ENCODE assay signal across 8 cellular contexts in genomic region chr7:140062118-140062527, GRCh38. TPM values are rescaled to one million over a fixed set of nuclear protein-coding genes. Genes with fewer than 3 reads are reported as not detected.
DNase-seq lines count a peak whose midpoint lies in the region; ATAC-seq and TF ChIP-seq lines count a peak whose summit lies in the region.

No MANE protein-coding gene starts in this region.

- H3K4me3 Mint-ChIP-seq in CD4-positive, alpha-beta T cell = peak overlapping the region; percentile 85
- H3K4me3 Mint-ChIP-seq in activated CD4-positive, alpha-beta memory T cell treated with anti-CD3 and anti-CD28 coated beads, Interleukin-2, amount 10 ng/mL, durations not matched to agents 7 days and 5 days = peak overlapping the region; percentile 80
- H3K4me3 Mint-ChIP-seq in endothelial cell (ENCODE audit: unreplicated experiment) (peak overlapping the region; percentile 82), neural progenitor cell (peak overlapping the region; percentile 83)

- peaks cover 61% of the 10 kb centered on the region for H3K4me1 Mint-ChIP-seq in CD4-positive, alpha-beta T cell (ENCODE audit: low read depth)
- H3K4me1 Mint-ChIP-seq in activated CD4-positive, alpha-beta memory T cell treated with anti-CD3 and anti-CD28 coated beads, Interleukin-2, amount 10 ng/mL, durations not matched to agents 7 days and 5 days = peaks cover 53% of the 10 kb centered on the region
- peaks cover 17% of the 10 kb centered on the region for H3K4me1 Mint-ChIP-seq in endothelial cell (ENCODE audit: unreplicated experiment)
- no peaks in the 10 kb centered on the region for H3K4me1 Mint-ChIP-seq in neural progenitor cell

- H4K91ac ChIP-seq in IMR-90 (ENCODE audit: insufficient read depth, low read depth, low read length) = peak overlapping the region; percentile 46; the same call in 1 of the 2 replicates

- H2AK9ac ChIP-seq in IMR-90 (replicated peaks; ENCODE audit: low read depth, low read length, poor library complexity) = peak overlapping the region; percentile 90

- no peaks in the 10 kb centered on the region for H3K79me2 ChIP-seq in neural progenitor cell (ENCODE audit: low read depth)

- intact Hi-C loops in CD4-positive, alpha-beta T cell (cut with DNase I, micrococcal nuclease) = loop anchor here (2.0 to 10.0 kb wide), 7 partner anchors 113 to 1490 kb away; partner anchors contain the start of genes AGK (in 1 of the 2), MKRN1 (in 1 of the 2) and SLC37A3 (in 1 of the 2)
- intact Hi-C loops in IMR-90 (cut with micrococcal nuclease) = no loop called here
- intact Hi-C loops in upper lobe of right lung (cut with DNase I) = no loop called here

- H3K23ac ChIP-seq in IMR-90 (ENCODE audit: low read depth, low read length) = 0 out of 2 replicates have a peak overlapping the region, but pooled peaks have one; percentile 24

- in situ Hi-C loops in IMR-90 (cut with MboI; ENCODE audit: low sequenced_read_pairs) = no loop called here

- dilution Hi-C loops in IMR-90 (cut with HindIII; ENCODE audit: low sequenced_read_pairs, unreplicated experiment) = no loop called here

- H3K9ac ChIP-seq in IMR-90 (ENCODE audit: low read depth, low read length) (peak overlapping the region; percentile 47; the same call in 1 of the 2 replicates), neural progenitor cell (no peak overlapping the region)

- peak overlapping the region; percentile 49; the same call in 1 of the 2 replicates for H2AK5ac ChIP-seq in IMR-90 (ENCODE audit: low read depth, low read length)

- TF ChIP-seq RAD21 in IMR-90 (IDR thresholded peaks at IDR 0.05; ENCODE audit: low read length) = no peak

- H4K5ac ChIP-seq in IMR-90 (ENCODE audit: low read depth, low read length) = peak overlapping the region; percentile 22

- H3K79me1 ChIP-seq in IMR-90 (ENCODE audit: low read depth in 1 of 2, low read length in 2 of 2) = peaks cover 24 to 52% of the 10 kb centered on the region in 2 experiments; a peak in 3 of 4 replicates

- peak overlapping the region; percentile 54 for H3K4ac ChIP-seq in IMR-90 (ENCODE audit: low read depth, low read length)

- TF ChIP-seq POLR2A in IMR-90 (IDR thresholded peaks at IDR 0.05; ENCODE audit: low read depth, low read length) = no peak

- peak overlapping the region; percentile 70 for H3K27ac ChIP-seq in CD4-positive, alpha-beta T cell (ENCODE audit: low read depth, low read length)
- no peak overlapping the region; the same call in 1 of the 2 replicates for H3K27ac ChIP-seq in IMR-90 (ENCODE audit: insufficient read depth, low read length)
- H3K27ac ChIP-seq in neural progenitor cell = no peak overlapping the region
- H3K27ac ChIP-seq in upper lobe of right lung = peak overlapping the region; percentile 96

- peaks cover 14% of the 10 kb centered on the region for H3F3A ChIP-seq in neural progenitor cell (ENCODE audit: low read depth)

- peak overlapping the region; percentile 70 for H3K27ac Mint-ChIP-seq in CD4-positive, alpha-beta T cell
- peak overlapping the region; percentile 82 for H3K27ac Mint-ChIP-seq in activated CD4-positive, alpha-beta memory T cell treated with anti-CD3 and anti-CD28 coated beads, Interleukin-2, amount 10 ng/mL, durations not matched to agents 7 days and 5 days
- H3K27ac Mint-ChIP-seq in endothelial cell (ENCODE audit: unreplicated experiment) (no peak overlapping the region), neural progenitor cell (no peak overlapping the region)

- peaks cover 21% of the 10 kb centered on the region for H3K4me1 ChIP-seq in IMR-90 (ENCODE audit: control insufficient read depth, insufficient read depth, low read length)
- H3K4me1 ChIP-seq in neural progenitor cell = no peaks in the 10 kb centered on the region
- H3K4me1 ChIP-seq in upper lobe of right lung = peaks cover 42% of the 10 kb centered on the region

- peak overlapping the region; percentile 81 for H3K4me2 ChIP-seq in IMR-90 (ENCODE audit: low read depth, low read length)
- H3K4me2 ChIP-seq in neural progenitor cell = peak overlapping the region; percentile 73

- H2BK15ac ChIP-seq in IMR-90 (ENCODE audit: low read depth, low read length) = no peak overlapping the region

- ATAC-seq in CD4-positive, alpha-beta T cell (ENCODE audit: poor library complexity) = peak; percentile 59
- ATAC-seq in GM21360 (IDR thresholded peaks at IDR 0.05; ENCODE audit: unreplicated experiment) (peak; percentile 25), IMR-90 (ENCODE audit: low read depth) (no peak), upper lobe of right lung (peak; percentile 45)

- peak; percentile 20 to 65 (median 41) for DNase-seq in CD4-positive, alpha-beta T cell
- DNase-seq in IMR-90 (no peak), endothelial cell (ENCODE audit: low spot score) (no peak), neural progenitor cell (ENCODE audit: low spot score) (no peak), upper lobe of right lung (peak; percentile 78), cerebellar nuclear complex (lab: John Stamatoyannopoulos, UW) (no peak)
- DNase-seq in activated CD4-positive, alpha-beta memory T cell treated with anti-CD3 and anti-CD28 coated beads, Interleukin-2, amount 10 ng/mL, durations not matched to agents 7 days and 5 days = peak; percentile 50

- H3K56ac ChIP-seq in IMR-90 (ENCODE audit: extremely low read depth, insufficient read depth, low read length) = no peak overlapping the region; the same call in 1 of the 2 replicates

- H3K4me3 ChIP-seq in IMR-90 (ENCODE audit: insufficient read depth, low read depth, low read length) = peak overlapping the region; percentile 67
- H3K4me3 ChIP-seq in neural progenitor cell = peak overlapping the region; percentile 48
- peak overlapping the region; percentile 82 for H3K4me3 ChIP-seq in upper lobe of right lung

- peak overlapping the region; percentile 76 to 98; a peak in 2 of 4 replicates for H4K8ac ChIP-seq in IMR-90 (ENCODE audit: low read depth in 2 of 2, low read length in 2 of 2)

- H3K36me3 ChIP-seq in IMR-90 (ENCODE audit: control insufficient read depth, insufficient read depth, low read length) (no peaks in the 10 kb centered on the region), neural progenitor cell (no peaks in the 10 kb centered on the region), upper lobe of right lung (no peaks in the 10 kb centered on the region)

- CTCF ChIA-PET in CD4-positive, alpha-beta T cell (lab: Charles Lee) = interaction anchor here (1.1 kb wide), 1 partner anchor 115 kb away, joined by 3 read pairs; no protein-coding TSS in a partner anchor
- CTCF ChIA-PET in IMR-90 (lab: Yijun Ruan, JAX) = no interaction called here
- CTCF ChIA-PET in activated CD4-positive, alpha-beta memory T cell treated with anti-CD3 and anti-CD28 coated beads, Interleukin-2, amount 10 ng/mL, durations not matched to agents 7 days and 5 days (lab: Charles Lee) = interaction anchor here (1.1 kb wide), 1 partner anchor 264 kb away, joined by 3 read pairs; no protein-coding TSS in a partner anchor

- H3K18ac ChIP-seq in IMR-90 (ENCODE audit: low read depth, low read length) = no peak overlapping the region

- no peaks in the 10 kb centered on the region for H3K27me3 ChIP-seq in CD4-positive, alpha-beta T cell (ENCODE audit: control insufficient read depth, insufficient read depth, low read length)
- H3K27me3 ChIP-seq in IMR-90 (ENCODE audit: control insufficient read depth, insufficient read depth, low read length) (no peaks in the 10 kb centered on the region), neural progenitor cell (peaks cover 52% of the 10 kb centered on the region), upper lobe of right lung (no peaks in the 10 kb centered on the region)

- H2BK20ac ChIP-seq in IMR-90 (ENCODE audit: low read depth, low read length) = no peak overlapping the region

- whole genome bisulfite sequencing in IMR-90 (ENCODE audit: extremely low coverage in 2 of 2, insufficient read length in 1 of 2), 2 experiments = 43% methylated on average over 4 of the region's 32 CpGs; no CpG with 5 or more reads in 1 of the 2 experiments

- POLR2A ChIA-PET in CD4-positive, alpha-beta T cell (lab: Charles Lee) = interaction anchor here (0.8 to 4.5 kb wide), 4 partner anchors 27 to 284 kb away, joined by 3 to 36 read pairs (median 3); partner anchors contain the start of gene KDM7A
- POLR2A ChIA-PET in IMR-90 (lab: Charles Lee; ENCODE audit: unreplicated experiment) = no interaction called here
- POLR2A ChIA-PET in activated CD4-positive, alpha-beta memory T cell treated with anti-CD3 and anti-CD28 coated beads, Interleukin-2, amount 10 ng/mL, durations not matched to agents 7 days and 5 days (lab: Charles Lee) = interaction anchor here (0.9 to 4.8 kb wide), 17 partner anchors 8 to 415 kb away, joined by 3 to 34 read pairs (median 5); partner anchors contain the start of genes HIPK2 and KDM7A

- peaks cover 31% of the 10 kb centered on the region for H3K36me3 Mint-ChIP-seq in CD4-positive, alpha-beta T cell (ENCODE audit: low read depth)
- H3K36me3 Mint-ChIP-seq in activated CD4-positive, alpha-beta memory T cell treated with anti-CD3 and anti-CD28 coated beads, Interleukin-2, amount 10 ng/mL, durations not matched to agents 7 days and 5 days (ENCODE audit: low read depth) = peaks cover 64% of the 10 kb centered on the region
- H3K36me3 Mint-ChIP-seq in endothelial cell (ENCODE audit: low read depth, unreplicated experiment) (peaks cover 11% of the 10 kb centered on the region), neural progenitor cell (peaks cover 2% of the 10 kb centered on the region)

- H2BK5ac ChIP-seq in IMR-90 (ENCODE audit: low read depth, low read length, poor library complexity, severe bottlenecking) = no peak overlapping the region

- no TSS peak for BruUV-seq in IMR-90 (replicated peaks; lab: Mats Ljungman, UMichigan)

- H4K20me1 ChIP-seq in IMR-90 (ENCODE audit: insufficient read depth, low read length) (peaks cover 8% of the 10 kb centered on the region; the same call in 1 of the 2 replicates), neural progenitor cell (ENCODE audit: low read depth) (no peaks in the 10 kb centered on the region)

- H3K9me3 Mint-ChIP-seq in CD4-positive, alpha-beta T cell = peaks cover 8% of the 10 kb centered on the region
- H3K9me3 Mint-ChIP-seq in activated CD4-positive, alpha-beta memory T cell treated with anti-CD3 and anti-CD28 coated beads, Interleukin-2, amount 10 ng/mL, durations not matched to agents 7 days and 5 days = peaks cover 17% of the 10 kb centered on the region
- H3K9me3 Mint-ChIP-seq in endothelial cell (ENCODE audit: unreplicated experiment) (no peaks in the 10 kb centered on the region), neural progenitor cell (peaks cover 21% of the 10 kb centered on the region)

- TF ChIP-seq CTCF in CD4-positive, alpha-beta T cell (IDR thresholded peaks at IDR 0.05) = no peak
- TF ChIP-seq CTCF in IMR-90 (conservative IDR thresholded peaks at IDR 0.05; ENCODE audit: low read depth, low read length) = no peak
- TF ChIP-seq CTCF in endothelial cell (IDR thresholded peaks at IDR 0.05; ENCODE audit: unreplicated experiment) = no peak
- TF ChIP-seq CTCF in neural progenitor cell (IDR thresholded peaks at IDR 0.05) = no peak
- TF ChIP-seq CTCF in upper lobe of right lung (IDR thresholded peaks at IDR 0.05) = no peak

- no peak overlapping the region; the same call in 1 of the 2 replicates for H2BK120ac ChIP-seq in IMR-90 (ENCODE audit: low read depth, low read length)

- peaks cover 27% of the 10 kb centered on the region for H3K9me1 ChIP-seq in IMR-90 (ENCODE audit: insufficient read depth, low read length)

- H3K14ac ChIP-seq in IMR-90 (replicated peaks; ENCODE audit: low read depth, low read length) = peak overlapping the region; percentile 76; the same call in 1 of the 2 replicates

- peaks cover 8% of the 10 kb centered on the region for H3K9me3 ChIP-seq in CD4-positive, alpha-beta T cell (ENCODE audit: control insufficient read depth, low read length)
- peaks cover 2% of the 10 kb centered on the region; the same call in 1 of the 2 replicates for H3K9me3 ChIP-seq in IMR-90 (ENCODE audit: control insufficient read depth, insufficient read depth, low read length)
- no peaks in the 10 kb centered on the region for H3K9me3 ChIP-seq in neural progenitor cell (ENCODE audit: low read depth)
- no peaks in the 10 kb centered on the region for H3K9me3 ChIP-seq in upper lobe of right lung

- H3K27me3 Mint-ChIP-seq in CD4-positive, alpha-beta T cell = no peaks in the 10 kb centered on the region
- H3K27me3 Mint-ChIP-seq in activated CD4-positive, alpha-beta memory T cell treated with anti-CD3 and anti-CD28 coated beads, Interleukin-2, amount 10 ng/mL, durations not matched to agents 7 days and 5 days = peaks cover 5% of the 10 kb centered on the region
- H3K27me3 Mint-ChIP-seq in endothelial cell (ENCODE audit: unreplicated experiment) = peaks cover 12% of the 10 kb centered on the region
- peaks cover 19% of the 10 kb centered on the region for H3K27me3 Mint-ChIP-seq in neural progenitor cell (ENCODE audit: insufficient read depth, low read depth)

- peak overlapping the region; percentile 96 for H2AFZ ChIP-seq in IMR-90 (replicated peaks; ENCODE audit: low read length, poor library complexity)
- no peak overlapping the region for H2AFZ ChIP-seq in neural progenitor cell (replicated peaks)

RNA-seq across cellular contexts. Expression of gene PARP12, which starts 0.6 kb away (rescaled TPM):
- 10 to 100 TPM; 76.7 to 78.5 TPM for total RNA-seq in CD4-positive, alpha-beta T cell
- 6.9 and 7.2 TPM in 2 replicates for total RNA-seq in IMR-90 (2012; rRNA removed)
- polyA plus RNA-seq in IMR-90 (2012; rRNA removed) = 11.3 and 14.0 TPM in 2 replicates
- 12.1 and 12.8 TPM in 2 replicates for polyA plus RNA-seq in IMR-90 (2012; cell fraction: cytosol; rRNA removed)
- 25.9 and 32.5 TPM in 2 replicates for polyA plus RNA-seq in IMR-90 (2012; cell fraction: nucleus; rRNA removed; ENCODE audit: low replicate concordance)
- total RNA-seq in activated CD4-positive, alpha-beta memory T cell treated with anti-CD3 and anti-CD28 coated beads, Interleukin-2, amount 10 ng/mL, durations not matched to agents 7 days and 5 days = 100 to 1,000 TPM; 146 to 151 TPM
- 14.5 TPM for total RNA-seq in endothelial cell (ENCODE audit: unreplicated experiment)
- total RNA-seq in neural progenitor cell (ENCODE audit: low replicate concordance) = 0.15 and 6.8 TPM in 2 replicates
- total RNA-seq in upper lobe of right lung = 100 TPM

Comparison
In these comparisons a context has a peak if more than half of its experiments do, and no peak if none do; other contexts are left out.
1. DNase-seq: peak in CD4-positive, alpha-beta T cell (10 of 10), activated CD4-positive, alpha-beta memory T cell treated with anti-CD3 and anti-CD28 coated beads, Interleukin-2, amount 10 ng/mL, durations not matched to agents 7 days and 5 days (single experiment) and upper lobe of right lung (single experiment); none in IMR-90 (single experiment), endothelial cell (single experiment), neural progenitor cell (single experiment) and cerebellar nuclear complex (0 of 2).
2. H3K27ac ChIP-seq: peak in CD4-positive, alpha-beta T cell (single experiment) and upper lobe of right lung (single experiment); none in IMR-90 (single experiment) and neural progenitor cell (single experiment).
3. H3K27ac Mint-ChIP-seq: peak in CD4-positive, alpha-beta T cell (single experiment) and activated CD4-positive, alpha-beta memory T cell treated with anti-CD3 and anti-CD28 coated beads, Interleukin-2, amount 10 ng/mL, durations not matched to agents 7 days and 5 days (single experiment); none in endothelial cell (single experiment) and neural progenitor cell (single experiment).
4. intact Hi-C loops: an anchor here in CD4-positive, alpha-beta T cell (2.0 to 10.0 kb wide); none called in IMR-90 and upper lobe of right lung.
5. Peak in every context shown above with its lines, with median percentiles within 50 percentile points of each other: H3K4me3 Mint-ChIP-seq and H3K4me3 ChIP-seq.